Comparison of ENCODE assay signal across 9 cellular contexts in the genomic region with DNA sequence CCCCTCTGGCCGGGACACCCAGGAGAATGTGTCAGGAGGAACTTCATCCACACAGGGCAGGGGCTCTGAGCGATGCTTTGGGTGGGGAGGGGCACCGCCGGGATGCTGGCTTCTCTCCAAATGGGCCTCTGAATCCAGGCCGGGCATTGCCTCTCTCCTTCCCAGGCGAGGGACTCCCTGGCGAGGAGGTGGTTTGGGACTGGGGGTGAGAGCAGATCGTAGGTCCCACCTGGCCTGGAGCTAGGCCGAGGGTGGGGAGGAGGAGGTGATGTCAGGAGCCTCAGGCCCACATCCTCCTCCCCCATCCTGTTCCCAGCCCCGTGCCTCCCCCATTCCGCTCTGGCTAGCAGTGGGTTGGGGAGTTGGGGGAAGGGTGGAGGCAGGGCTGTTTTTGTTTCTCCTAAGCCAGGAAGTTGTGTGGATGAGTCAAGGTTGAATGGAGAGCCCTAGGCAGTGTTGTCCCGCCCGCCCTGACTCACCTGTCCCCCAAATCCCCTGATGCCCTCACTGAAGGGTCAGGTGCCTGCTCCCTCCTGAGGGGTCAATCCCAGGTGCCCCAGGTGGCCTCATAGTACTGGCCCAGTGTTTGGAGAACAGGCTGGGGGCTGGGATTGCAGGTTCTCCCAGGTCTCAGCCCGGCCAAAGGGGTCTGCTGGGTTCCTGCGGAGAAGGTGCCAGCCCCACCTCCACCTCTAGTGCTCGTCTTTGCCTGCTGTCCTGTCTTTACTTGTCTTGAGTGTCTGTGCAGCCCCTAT. TPM values are rescaled to one million over a fixed set of nuclear protein-coding genes. Genes with fewer than 3 reads are reported as not detected.
DNase-seq lines count a peak whose midpoint lies in the region; ATAC-seq, FAIRE-seq and TF ChIP-seq lines count a peak whose summit lies in the region.
"Had no signal": no experiment of that assay in that cellular context is flagged by ENCODE, and none has a peak within 500 bp of the region (broad histone marks: within the 10 kb centered on the region; RNA-seq: fewer than 3 reads in every experiment).

No MANE protein-coding gene starts in this region.

- H3K27me3 ChIP-seq in BLaER1 (peaks cover 76% of the 10 kb centered on the region), mesenchymal stem cell (ENCODE audit: control insufficient read depth in 1 of 2, insufficient read depth in 1 of 2, low read length in 2 of 2) (peaks cover 0 to 6% of the 10 kb centered on the region in 2 experiments)

- H3K4ac ChIP-seq in mesenchymal stem cell (ENCODE audit: low read depth in 1 of 2, low read length in 2 of 2) = no peak overlapping the region

- TF ChIP-seq CTCF in cardiac fibroblast (IDR thresholded peaks at IDR 0.05; ENCODE audit: low read depth, low read length) = no peak

- H3K23ac ChIP-seq in mesenchymal stem cell (ENCODE audit: low read length in 2 of 2) = peak overlapping the region in 1 of 2 experiments; percentile 26

- H2AFZ ChIP-seq in mesenchymal stem cell (ENCODE audit: low read depth, low read length) = no peak overlapping the region

- H2BK12ac ChIP-seq in mesenchymal stem cell (ENCODE audit: low read length in 2 of 2) = peak overlapping the region in 1 of 2 experiments; percentile 38

- H3K9ac ChIP-seq in BLaER1 (no peak overlapping the region), mesenchymal stem cell (ENCODE audit: low read length) (peak overlapping the region; percentile 61)

- peak overlapping the region; percentile 92 for H2BK5ac ChIP-seq in mesenchymal stem cell (ENCODE audit: low read depth, low read length, poor library complexity, severe bottlenecking)

- peaks cover 24% of the 10 kb centered on the region for H3K79me1 ChIP-seq in mesenchymal stem cell (replicated peaks; ENCODE audit: low read length, poor library complexity, severe bottlenecking)

- no peaks in the 10 kb centered on the region for H3K36me3 ChIP-seq in BLaER1
- H3K36me3 ChIP-seq in mesenchymal stem cell (ENCODE audit: control insufficient read depth in 1 of 2, insufficient read depth in 2 of 2, low read depth in 1 of 2, low read length in 2 of 2) = peaks cover 0 to 37% of the 10 kb centered on the region in 2 experiments
- H3K36me3 ChIP-seq: neutrophil had no signal

- peak overlapping the region; percentile 31 for H4K91ac ChIP-seq in mesenchymal stem cell (ENCODE audit: low read length)

- H3K4me2 ChIP-seq in BLaER1 (peak overlapping the region; percentile 60), mesenchymal stem cell (ENCODE audit: low read length, poor library complexity, severe bottlenecking) (peak overlapping the region; percentile 93)

- H2BK15ac ChIP-seq in mesenchymal stem cell (ENCODE audit: low read depth, poor library complexity, severe bottlenecking) = no peak overlapping the region

- H4K20me1 ChIP-seq in BLaER1 = no peaks in the 10 kb centered on the region

- H3K18ac ChIP-seq in mesenchymal stem cell (ENCODE audit: low read depth in 1 of 2, low read length in 2 of 2) = peak overlapping the region in 1 of 2 experiments; percentile 14

- peak overlapping the region; percentile 46 for H4K8ac ChIP-seq in mesenchymal stem cell (ENCODE audit: low read length)

- H3K27ac ChIP-seq in BLaER1 (no peak overlapping the region), mesenchymal stem cell (ENCODE audit: low read length, poor library complexity, severe bottlenecking) (peak overlapping the region; percentile 89)
- H3K27ac ChIP-seq: neutrophil had no signal

- H3K9me3 ChIP-seq in BLaER1 (no peaks in the 10 kb centered on the region), mesenchymal stem cell (ENCODE audit: control insufficient read depth, low read length) (no peaks in the 10 kb centered on the region)
- H3K9me3 ChIP-seq: neutrophil had no signal

- WGBS in mesenchymal stem cell = 24% methylated on average over 10 of the region's 16 CpGs

- DNase-seq in HTR-8/SVneo (ENCODE audit: insufficient read length, low spot score) (peak; percentile 89), cardiac fibroblast (ENCODE audit: low read depth in 2 of 2) (peak; percentile 50 to 79), mesenchymal stem cell (no peak), globus pallidus (ENCODE audit: low spot score) (no peak)

- ATAC-seq in GM21825 (IDR thresholded peaks at IDR 0.05; ENCODE audit: unreplicated experiment) (no peak), HG03565 (IDR thresholded peaks at IDR 0.05; ENCODE audit: unreplicated experiment) (no peak), HG03095 (IDR thresholded peaks at IDR 0.05; ENCODE audit: unreplicated experiment) (no peak)

- H2BK120ac ChIP-seq in mesenchymal stem cell (ENCODE audit: low read depth, low read length) = no peak overlapping the region

- H2AK5ac ChIP-seq in mesenchymal stem cell (ENCODE audit: low read length, severe bottlenecking) = peak overlapping the region; percentile 24

- FAIRE-seq in HTR-8/SVneo (lab: Jason Lieb, UNC) = peak; percentile 97

- peak overlapping the region in 1 of 2 experiments; percentile 39 for H3K14ac ChIP-seq in mesenchymal stem cell (ENCODE audit: low read length in 2 of 2)

- H3K4me1 ChIP-seq in BLaER1 (peaks cover 32% of the 10 kb centered on the region), mesenchymal stem cell (ENCODE audit: control insufficient read depth, insufficient read depth, low read depth, low read length) (peaks cover 31% of the 10 kb centered on the region)

- no peak overlapping the region for H3K4me3 ChIP-seq in BLaER1
- no peak overlapping the region for H3K4me3 ChIP-seq in cardiac fibroblast (replicated peaks in 1 of 2; ENCODE audit: low read depth in 2 of 2, low read length in 2 of 2)
- peak overlapping the region; percentile 18 to 63 for H3K4me3 ChIP-seq in mesenchymal stem cell (ENCODE audit: insufficient read depth in 1 of 2, low read depth in 1 of 2, low read length in 2 of 2)

RNA-seq across cellular contexts. Expression of a gene that starts 2.8 kb away (rescaled TPM):
- 0.18 TPM for polyA plus RNA-seq in mesenchymal stem cell (2013, experiment 1 of 2)
- 0.05 TPM for polyA plus RNA-seq in mesenchymal stem cell (2013, experiment 2 of 2)

RNA-seq across cellular contexts. Expression of a gene that starts 10.2 kb away (rescaled TPM):
- 91.2 TPM for polyA plus RNA-seq in mesenchymal stem cell (2013, experiment 1 of 2)
- polyA plus RNA-seq in mesenchymal stem cell (2013, experiment 2 of 2) = 95.9 TPM

RNA-seq across cellular contexts. Expression of a gene that starts 40.7 kb away (rescaled TPM):
- polyA plus RNA-seq in mesenchymal stem cell (2013, experiment 1 of 2) = 26.2 TPM
- 25.3 TPM for polyA plus RNA-seq in mesenchymal stem cell (2013, experiment 2 of 2)

RNA-seq across cellular contexts. Expression of a gene that starts 52.7 kb away (rescaled TPM):
- 6.1 TPM for polyA plus RNA-seq in mesenchymal stem cell (2013, experiment 1 of 2)
- polyA plus RNA-seq in mesenchymal stem cell (2013, experiment 2 of 2) = 5.9 TPM

Comparison
In these comparisons a context has a peak if more than half of its experiments do, and no peak if none do; other contexts are left out.
1. H3K4me3 ChIP-seq: peak in mesenchymal stem cell (2 of 2); none in BLaER1 (single experiment) and cardiac fibroblast (0 of 2).
2. DNase-seq: peak in HTR-8/SVneo (single experiment) and cardiac fibroblast (2 of 2); none in mesenchymal stem cell (single experiment) and globus pallidus (single experiment).